Comparison of ENCODE assay signal across 11 cellular contexts in genomic region chr7:116165717-116166116, GRCh38. TPM values are rescaled to one million over a fixed set of nuclear protein-coding genes. Genes with fewer than 3 reads are reported as not detected.
DNase-seq lines count a peak whose midpoint lies in the region; ATAC-seq and TF ChIP-seq lines count a peak whose summit lies in the region.
"Had no signal": no experiment of that assay in that cellular context is flagged by ENCODE, and none has a peak within 500 bp of the region (broad histone marks: within the 10 kb centered on the region; RNA-seq: fewer than 3 reads in every experiment).

No MANE protein-coding gene starts in this region.

- peaks cover 19% of the 10 kb centered on the region for H3K4me1 Mint-ChIP-seq in activated CD4-positive, alpha-beta memory T cell treated with anti-CD3 and anti-CD28 coated beads, Interleukin-2, amount 10 ng/mL, durations not matched to agents 7 days and 5 days

- POLR2A ChIA-PET in activated CD4-positive, alpha-beta memory T cell treated with anti-CD3 and anti-CD28 coated beads, Interleukin-2, amount 10 ng/mL, durations not matched to agents 7 days and 5 days (lab: Charles Lee): no interaction called here

- peaks cover 21% of the 10 kb centered on the region for H3F3A ChIP-seq in GM23248 (ENCODE audit: insufficient read depth)

- no peaks in the 10 kb centered on the region for H3K27me3 ChIP-seq in GM23248 (replicated peaks; ENCODE audit: insufficient read depth)

- in situ Hi-C loops in GM23248 (cut with MboI): no loop called here

- DNase-seq in activated CD4-positive, CD25-positive, alpha-beta regulatory T cell (lab: John Stamatoyannopoulos, UW): no peak
- DNase-seq in NB4 (ENCODE audit: low read depth): peak; percentile 27
- DNase-seq in DMS 273 (lab: John Stamatoyannopoulos, UW; ENCODE audit: unreplicated experiment): no peak
- DNase-seq in erythroblast (lab: John Stamatoyannopoulos, UW): no peak
- DNase-seq in activated CD4-positive, alpha-beta memory T cell treated with anti-CD3 and anti-CD28 coated beads, Interleukin-2, amount 10 ng/mL, durations not matched to agents 7 days and 5 days: no peak
- DNase-seq in GM23248: no peak
- DNase-seq: KBM-7, substantia nigra had no signal

- no peaks in the 10 kb centered on the region for H3K9me3 Mint-ChIP-seq in activated CD4-positive, alpha-beta memory T cell treated with anti-CD3 and anti-CD28 coated beads, Interleukin-2, amount 10 ng/mL, durations not matched to agents 7 days and 5 days

- no peaks in the 10 kb centered on the region for H4K20me1 ChIP-seq in GM23248 (ENCODE audit: insufficient read depth)

- H3K79me2 ChIP-seq in GM23248 (ENCODE audit: insufficient read depth): no peaks in the 10 kb centered on the region

- H3K4me2 ChIP-seq in GM23248 (ENCODE audit: unreplicated experiment): no peak overlapping the region

- H3K9me2 ChIP-seq in GM23248 (ENCODE audit: insufficient read depth): no peaks in the 10 kb centered on the region

- no peak overlapping the region for H3K27ac Mint-ChIP-seq in activated CD4-positive, alpha-beta memory T cell treated with anti-CD3 and anti-CD28 coated beads, Interleukin-2, amount 10 ng/mL, durations not matched to agents 7 days and 5 days
- H3K27ac Mint-ChIP-seq: mesothelial cell of epicardium had no signal

- 75 to 83% methylated on average over 2 of the region's 2 CpGs for WGBS in GM23248 (ENCODE audit: low coverage in 1 of 2, low lambda C conversion rate in 2 of 2, missing lambda C conversion rate in 2 of 2), 2 experiments

- H3K4me3 ChIP-seq in NB4 (ENCODE audit: low read depth, low read length) (no peak overlapping the region), GM23248 (no peak overlapping the region)

- peaks cover 17% of the 10 kb centered on the region for H3K27me3 Mint-ChIP-seq in activated CD4-positive, alpha-beta memory T cell treated with anti-CD3 and anti-CD28 coated beads, Interleukin-2, amount 10 ng/mL, durations not matched to agents 7 days and 5 days

- no peaks in the 10 kb centered on the region for H3K36me3 ChIP-seq in GM23248 (ENCODE audit: low read depth)

- H3K36me3 Mint-ChIP-seq in activated CD4-positive, alpha-beta memory T cell treated with anti-CD3 and anti-CD28 coated beads, Interleukin-2, amount 10 ng/mL, durations not matched to agents 7 days and 5 days (ENCODE audit: low read depth): no peaks in the 10 kb centered on the region
- H3K36me3 Mint-ChIP-seq: mesothelial cell of epicardium had no signal

- TF ChIP-seq POLR2A in NB4 (IDR thresholded peaks at IDR 0.05; ENCODE audit: extremely low read depth, insufficient read length) (no peak), erythroblast (IDR thresholded peaks at IDR 0.05; ENCODE audit: low read length) (no peak)

- H3K4me3 Mint-ChIP-seq in activated CD4-positive, alpha-beta memory T cell treated with anti-CD3 and anti-CD28 coated beads, Interleukin-2, amount 10 ng/mL, durations not matched to agents 7 days and 5 days: no peak overlapping the region
- H3K4me3 Mint-ChIP-seq: mesothelial cell of epicardium had no signal

- H3K27ac ChIP-seq in GM23248: no peak overlapping the region

- TF ChIP-seq CTCF in NB4 (IDR thresholded peaks at IDR 0.05; ENCODE audit: low read depth, low read length): no peak

- no peaks in the 10 kb centered on the region for H3K9me3 ChIP-seq in GM23248 (ENCODE audit: low read depth)

- peak; percentile 25 to 46 for ATAC-seq in activated CD4-positive, CD25-positive, alpha-beta regulatory T cell treated with anti-CD3 and anti-CD28 coated beads, Interleukin-2, amount 50 U/mL, for 24 hours
- ATAC-seq in HG02943 (IDR thresholded peaks at IDR 0.05; ENCODE audit: low read depth, unreplicated experiment): peak; percentile 45

- CTCF ChIA-PET in activated CD4-positive, alpha-beta memory T cell treated with anti-CD3 and anti-CD28 coated beads, Interleukin-2, amount 10 ng/mL, durations not matched to agents 7 days and 5 days (lab: Charles Lee): interaction anchor here (2.0 to 2.6 kb wide), 3 partner anchors 7 to 361 kb away, joined by 8 to 18 read pairs (median 9); no protein-coding TSS in a partner anchor

- H2AFZ ChIP-seq in GM23248: no peak overlapping the region

- H3K9ac ChIP-seq in GM23248: no peak overlapping the region

- H3K4me1 ChIP-seq in GM23248 (ENCODE audit: insufficient read depth): peaks cover 29% of the 10 kb centered on the region

RNA-seq across cellular contexts. Expression of gene TES, which starts 44.6 kb away (rescaled TPM):
- 100 to 1,000 TPM; 134 to 140 TPM for total RNA-seq in activated CD4-positive, alpha-beta memory T cell treated with anti-CD3 and anti-CD28 coated beads, Interleukin-2, amount 10 ng/mL, durations not matched to agents 7 days and 5 days
- total RNA-seq in GM23248 (2014; rRNA removed; shearing (Covaris generic)): 32.6 and 41.5 TPM in 2 replicates
- 32.5 and 32.9 TPM in 2 replicates for polyA plus RNA-seq in GM23248 (2016; fragmentation: Nextera tagmentation; extraction: Ambion mirVana)
